ENCODE assay signal across 19 cellular contexts in the genomic region with DNA sequence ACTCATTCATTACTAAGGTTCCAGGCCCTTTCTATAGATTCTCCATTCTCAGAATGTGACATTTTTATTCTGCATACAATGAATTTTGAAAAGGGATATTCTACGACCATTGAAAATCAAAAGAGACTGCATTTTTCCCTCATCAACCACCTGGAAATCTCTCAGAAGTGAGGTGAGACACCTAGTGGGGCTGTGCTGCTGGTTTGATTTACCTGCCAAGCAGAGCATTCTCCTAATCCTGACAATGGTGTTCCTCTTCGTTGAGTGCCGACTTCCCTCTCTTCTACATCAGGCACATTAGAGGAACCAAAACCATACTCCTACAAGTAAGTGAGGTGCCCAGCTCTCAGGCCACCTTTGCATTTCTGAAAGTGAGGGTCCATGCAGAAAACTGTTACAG.
"Had no signal": no experiment of that assay in that cellular context is flagged by ENCODE, and none has a peak within 500 bp of the region (broad histone marks: within the 10 kb centered on the region; RNA-seq: fewer than 3 reads in every experiment).

No MANE protein-coding gene starts in this region.

- H3K27ac Mint-ChIP-seq: activated B cell treated with CpG ODN at 0.5 μM for 24 hours; activated CD8-positive, alpha-beta T cell treated with anti-CD3 and anti-CD28 coated beads for 36 hours; activated naive CD4-positive, alpha-beta T cell treated with anti-CD3 and anti-CD28 coated beads for 36 hours; activated T-helper 17 cell treated with anti-CD3 and anti-CD28 coated beads, Interleukin-2, amount 50 U/mL, for 72 hours; progenitor cell of endocrine pancreas; stimulated activated naive CD8-positive, alpha-beta T cell treated with anti-CD3 and anti-CD28 coated beads, Interleukin-15, amount 100 ng/mL, for 72 hours had no signal

- H3K27ac ChIP-seq: left lung, skin epidermis, suprapubic skin had no signal

- ATAC-seq: activated CD8-positive, alpha-beta T cell treated with anti-CD3 and anti-CD28 coated beads for 36 hours; activated naive CD8-positive, alpha-beta T cell treated with anti-CD3 and anti-CD28 coated beads, Interleukin-2, amount 50 U/mL, for 24 hours; activated T-helper 17 cell treated with anti-CD3 and anti-CD28 coated beads, Interleukin-2, amount 50 U/mL, for 72 hours; heart right ventricle; left lung; stimulated activated naive CD8-positive, alpha-beta T cell treated with anti-CD3 and anti-CD28 coated beads, Interleukin-15, amount 100 ng/mL, for 72 hours had no signal

- DNase-seq: activated B cell treated with CpG ODN at 0.5 μM for 24 hours; activated CD4-positive, alpha-beta T cell treated with anti-CD3 and anti-CD28 coated beads for 4 hours; activated CD8-positive, alpha-beta T cell treated with anti-CD3 and anti-CD28 coated beads for 36 hours; activated naive CD4-positive, alpha-beta T cell treated with anti-CD3 and anti-CD28 coated beads for 36 hours; activated naive CD8-positive, alpha-beta T cell treated with anti-CD3 and anti-CD28 coated beads, Interleukin-2, amount 50 U/mL, for 24 hours; activated T-cell treated with anti-CD3 and anti-CD28 coated beads, Interleukin-2, amount 50 U/mL, for 1 hour; cortex of kidney; heart right ventricle; mammary epithelial cell; nephron progenitor cell; stimulated activated CD4-positive, alpha-beta T cell treated with anti-CD3 and anti-CD28 coated beads, Interleukin-15, amount 100 ng/mL, for 24 hours; stimulated activated CD4-positive, alpha-beta T cell treated with anti-CD3 and anti-CD28 coated beads, Interleukin-2, amount 100 ng/mL, for 48 hours; stimulated activated naive CD8-positive, alpha-beta T cell treated with anti-CD3 and anti-CD28 coated beads, Interleukin-15, amount 100 ng/mL, for 72 hours had no signal

- H3K9me3 ChIP-seq: heart right ventricle, left lung, suprapubic skin, upper lobe of left lung had no signal

- H3K4me3 Mint-ChIP-seq: activated B cell treated with CpG ODN at 0.5 μM for 24 hours; activated CD8-positive, alpha-beta T cell treated with anti-CD3 and anti-CD28 coated beads for 36 hours; activated naive CD4-positive, alpha-beta T cell treated with anti-CD3 and anti-CD28 coated beads for 36 hours; activated naive CD8-positive, alpha-beta T cell treated with anti-CD3 and anti-CD28 coated beads, Interleukin-2, amount 50 U/mL, for 24 hours; activated T-helper 17 cell treated with anti-CD3 and anti-CD28 coated beads, Interleukin-2, amount 50 U/mL, for 72 hours; nephron progenitor cell; stimulated activated naive CD8-positive, alpha-beta T cell treated with anti-CD3 and anti-CD28 coated beads, Interleukin-15, amount 100 ng/mL, for 72 hours had no signal

- H3K4me3 ChIP-seq: heart right ventricle, left lung, skin epidermis, suprapubic skin, upper lobe of left lung had no signal

- H3K9me3 Mint-ChIP-seq: activated B cell treated with CpG ODN at 0.5 μM for 24 hours; activated CD8-positive, alpha-beta T cell treated with anti-CD3 and anti-CD28 coated beads for 36 hours; activated naive CD4-positive, alpha-beta T cell treated with anti-CD3 and anti-CD28 coated beads for 36 hours; activated naive CD8-positive, alpha-beta T cell treated with anti-CD3 and anti-CD28 coated beads, Interleukin-2, amount 50 U/mL, for 24 hours; activated T-helper 17 cell treated with anti-CD3 and anti-CD28 coated beads, Interleukin-2, amount 50 U/mL, for 72 hours; nephron progenitor cell; stimulated activated naive CD8-positive, alpha-beta T cell treated with anti-CD3 and anti-CD28 coated beads, Interleukin-15, amount 100 ng/mL, for 72 hours had no signal

- H3K27me3 ChIP-seq: heart right ventricle, left lung, suprapubic skin, upper lobe of left lung had no signal

- H3K4me1 Mint-ChIP-seq: activated naive CD8-positive, alpha-beta T cell treated with anti-CD3 and anti-CD28 coated beads, Interleukin-2, amount 50 U/mL, for 24 hours; stimulated activated naive CD8-positive, alpha-beta T cell treated with anti-CD3 and anti-CD28 coated beads, Interleukin-15, amount 100 ng/mL, for 72 hours had no signal
